Comparison of ENCODE assay signal across 17 cellular contexts in the genomic region with DNA sequence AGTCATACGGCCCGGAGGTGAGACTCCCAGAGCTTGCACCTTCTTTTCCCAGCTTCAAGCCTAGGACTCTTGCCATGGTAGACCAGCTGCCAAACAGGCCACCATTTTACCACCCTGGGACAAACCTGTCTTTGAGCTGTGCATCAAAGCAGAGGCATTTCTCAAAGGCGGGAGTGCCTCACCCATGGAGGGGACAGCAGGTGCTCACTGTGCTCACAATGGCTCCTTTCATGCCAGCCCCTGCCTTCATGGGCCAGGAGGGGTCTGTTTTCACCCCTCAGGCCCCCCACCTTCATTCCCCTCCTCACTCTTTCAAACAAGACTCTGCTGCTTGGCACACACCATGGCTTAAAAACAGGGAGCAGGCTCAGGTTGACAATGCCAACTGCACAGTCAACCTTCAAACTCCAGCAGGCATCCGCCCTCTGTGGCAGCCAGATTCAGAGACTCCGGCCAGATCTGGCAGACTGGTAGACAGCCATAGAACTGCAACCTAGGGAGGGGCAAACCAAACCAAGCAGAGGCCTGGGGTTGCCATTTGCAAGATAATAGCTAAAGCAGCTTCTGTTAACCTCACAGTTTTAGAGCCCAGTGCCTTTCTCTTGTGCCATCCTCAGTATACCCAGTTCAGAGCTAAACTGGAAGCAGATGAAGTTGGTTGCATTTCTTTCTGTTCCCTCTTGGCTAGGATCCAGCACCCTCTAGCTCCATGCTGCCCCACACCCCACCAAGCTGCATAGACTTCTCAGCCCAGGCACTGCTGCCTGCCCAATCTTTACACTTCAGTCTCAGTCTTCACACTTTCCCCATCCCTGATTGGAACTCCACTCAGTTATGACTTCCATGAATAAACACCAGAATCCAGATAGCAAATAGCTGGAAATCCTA.
A peak's percentile ranks its signal among the peaks of the same experiment; 100 is the strongest.
DNase-seq lines count a peak whose midpoint lies in the region; ATAC-seq and TF ChIP-seq lines count a peak whose summit lies in the region.
"Had no signal": no experiment of that assay in that cellular context is flagged by ENCODE, and none has a peak within 500 bp of the region (broad histone marks: within the 10 kb centered on the region; RNA-seq: fewer than 3 reads in every experiment).

No MANE protein-coding gene starts in this region.

- H3K4me1 ChIP-seq in H9 (ENCODE audit: insufficient read depth, low read length) = peaks cover 6% of the 10 kb centered on the region; the same call in 1 of the 2 replicates

- no peak overlapping the region for H3K27ac ChIP-seq in H9 (ENCODE audit: insufficient read length, low read depth, low read length)
- H3K27ac ChIP-seq: C4-2B, PC-9, SJSA1 had no signal

- TF ChIP-seq CTCF in H9 (conservative IDR thresholded peaks at IDR 0.05) (no peak), WTC11 (IDR thresholded peaks at IDR 0.05) (no peak), GM13976 (IDR thresholded peaks at IDR 0.05; ENCODE audit: borderline replicate concordance, control extremely low read depth, extremely low read depth, insufficient read depth, missing control alignments) (no peak), GM10266 (IDR thresholded peaks at IDR 0.05; ENCODE audit: control insufficient read depth, insufficient read depth, low read depth, missing control alignments) (no peak)

- peaks cover 14 to 16% of the 10 kb centered on the region in 2 experiments for H3K4me1 Mint-ChIP-seq in H9
- peaks cover 16% of the 10 kb centered on the region for H3K4me1 Mint-ChIP-seq in WTC11

- H2AFZ ChIP-seq in H9 (ENCODE audit: low read length) = no peak overlapping the region
- H2AFZ ChIP-seq: PC-9 had no signal

- H3K79me2 ChIP-seq in H9 (ENCODE audit: insufficient read depth, low read length) = no peaks in the 10 kb centered on the region

- no peaks in the 10 kb centered on the region for H4K20me1 ChIP-seq in H9 (ENCODE audit: control insufficient read depth, insufficient read depth, insufficient read length)

- H2AK5ac ChIP-seq in H9 (ENCODE audit: insufficient read length, low read length) = no peak overlapping the region

- peak overlapping the region; percentile 11 for H3K4me2 ChIP-seq in H9 (ENCODE audit: insufficient read depth, insufficient read length, low read length)
- H3K4me2 ChIP-seq: PC-9 had no signal

- POLR2A ChIA-PET in WTC11 (lab: Charles Lee) = no interaction called here

- no peak overlapping the region for H3T11ph ChIP-seq in H9 (ENCODE audit: low read length)

- H3K9me3 ChIP-seq in H9 (ENCODE audit: control insufficient read depth, low read depth, low read length) = no peaks in the 10 kb centered on the region
- H3K9me3 ChIP-seq: SJSA1 had no signal

- H3K4me3 Mint-ChIP-seq in H9 = peak overlapping the region in 1 of 2 experiments; percentile 50; a peak in 2 of 5 replicates
- no peak overlapping the region for H3K4me3 Mint-ChIP-seq in WTC11

- no peak overlapping the region for H2BK20ac ChIP-seq in H9 (ENCODE audit: low read depth, low read length, poor library complexity, severe bottlenecking)

- H3K27me3 ChIP-seq in H9 (ENCODE audit: insufficient read depth, low read length) = no peaks in the 10 kb centered on the region
- H3K27me3 ChIP-seq: SJSA1 had no signal

- H3K9me3 Mint-ChIP-seq in H9 = no peaks in the 10 kb centered on the region
- H3K9me3 Mint-ChIP-seq in WTC11 = peaks cover 4% of the 10 kb centered on the region; the same call in 1 of the 2 replicates

- H3K56ac ChIP-seq in H9 (ENCODE audit: insufficient read length, low read depth, low read length) = no peak overlapping the region

- H4K91ac ChIP-seq in H9 (ENCODE audit: insufficient read length, low read depth, low read length) = no peak overlapping the region

- in situ Hi-C loops in GM13976 (cut with MboI; ENCODE audit: low sequenced_read_pairs, unreplicated experiment) = no loop called here

- H4K5ac ChIP-seq in H9 (ENCODE audit: insufficient read length, low read depth, low read length) = no peak overlapping the region

- H2BK15ac ChIP-seq in H9 (ENCODE audit: low read depth, low read length) = no peak overlapping the region

- no peak overlapping the region for H3K14ac ChIP-seq in H9 (ENCODE audit: insufficient read depth, low read length)

- CTCF ChIA-PET in WTC11 (lab: Charles Lee) = interaction anchor here (1.6 kb wide), 1 partner anchor 14 kb away, joined by 9 read pairs; no protein-coding TSS in a partner anchor

- H3K27me3 Mint-ChIP-seq in H9 (ENCODE audit: low read depth) (peaks cover 4% of the 10 kb centered on the region), WTC11 (ENCODE audit: low read depth) (no peaks in the 10 kb centered on the region; the same call in 1 of the 2 replicates)

- H3K27ac Mint-ChIP-seq in H9 (peak overlapping the region; percentile 48 to 84 (median 68); a peak in 3 of 7 replicates), WTC11 (no peak overlapping the region)

- no peak overlapping the region for H3K23ac ChIP-seq in H9 (ENCODE audit: insufficient read length, low read depth, low read length)

- H3K36me3 Mint-ChIP-seq in H9 (ENCODE audit: insufficient read depth in 1 of 3, low read depth in 3 of 3) = no peaks in the 10 kb centered on the region
- H3K36me3 Mint-ChIP-seq in WTC11 = no peaks in the 10 kb centered on the region

- H2BK120ac ChIP-seq in H9 (ENCODE audit: low read depth, low read length, poor library complexity, severe bottlenecking) = no peak overlapping the region

- no peak overlapping the region for H3K4ac ChIP-seq in H9 (ENCODE audit: low read depth, low read length)

- no peak overlapping the region for H3K18ac ChIP-seq in H9 (ENCODE audit: insufficient read length, low read depth, low read length)

- no CpG with 5 or more reads among the region's 5 CpGs for WGBS in H9 (ENCODE audit: extremely low coverage, insufficient read length, low lambda C conversion rate)

- no peaks in the 10 kb centered on the region for H3K23me2 ChIP-seq in H9 (ENCODE audit: insufficient read length, low read depth, low read length, poor library complexity, severe bottlenecking)

- peak; percentile 74 for DNase-seq in Ammon's horn (ENCODE audit: low spot score)
- peak; percentile 55 for DNase-seq in H9
- no peak for DNase-seq in WTC11 (ENCODE audit: low spot score)
- DNase-seq in medulla oblongata (ENCODE audit: extremely low spot score) = peak; percentile 72
- DNase-seq in GM13976 (ENCODE audit: low spot score) = no peak
- DNase-seq in GM10266 (ENCODE audit: extremely low spot score) = no peak
- DNase-seq in NCI-H1048 (lab: John Stamatoyannopoulos, UW) = no peak
- DNase-seq: DMS153, EL, NCI-H1092 treated with DMSO at 0.1 percent for 48 hours, NCI-H1694, NCI-H2227 treated with DMSO at 0.1 percent for 48 hours, NCI-H524, PC-9 had no signal

- no peak overlapping the region for H2BK12ac ChIP-seq in H9 (ENCODE audit: insufficient read length, low read depth, low read length)

- H2BK5ac ChIP-seq in H9 (ENCODE audit: insufficient read length, low read length) = no peak overlapping the region

- no peak overlapping the region for H3K9ac ChIP-seq in H9 (ENCODE audit: extremely low read depth, insufficient read length, low read length)

- no peaks in the 10 kb centered on the region for H3K79me1 ChIP-seq in H9 (ENCODE audit: insufficient read depth, low read depth, low read length, poor library complexity, severe bottlenecking)

- H4K8ac ChIP-seq in H9 (replicated peaks; ENCODE audit: insufficient read length, low read depth, low read length) = no peak overlapping the region

- peak; percentile 96 for ATAC-seq in WTC11
- ATAC-seq: K562 had no signal

TF ChIP-seq in WTC11, 78 proteins besides CTCF, POLR2A, EP300 and RAD21 (continues in another document):
- TF ChIP-seq MXD4 (CRISPR knock-in tag; IDR thresholded peaks at IDR 0.05; ENCODE audit: borderline replicate concordance) (no peak), ZNF396 (CRISPR knock-in tag; IDR thresholded peaks at IDR 0.05; ENCODE audit: borderline replicate concordance) (no peak), GRHL2 (CRISPR knock-in tag; IDR thresholded peaks at IDR 0.05; ENCODE audit: insufficient replicate concordance, severe bottlenecking) (no peak), FOXP1 (CRISPR knock-in tag; IDR thresholded peaks at IDR 0.05; ENCODE audit: borderline replicate concordance) (no peak), SP1 (CRISPR knock-in tag; conservative IDR thresholded peaks at IDR 0.05) (no peak), NR2C2 (CRISPR knock-in tag; IDR thresholded peaks at IDR 0.05) (no peak), RORB (CRISPR knock-in tag; IDR thresholded peaks at IDR 0.05) (no peak)
- TF ChIP-seq, protein P1, sequence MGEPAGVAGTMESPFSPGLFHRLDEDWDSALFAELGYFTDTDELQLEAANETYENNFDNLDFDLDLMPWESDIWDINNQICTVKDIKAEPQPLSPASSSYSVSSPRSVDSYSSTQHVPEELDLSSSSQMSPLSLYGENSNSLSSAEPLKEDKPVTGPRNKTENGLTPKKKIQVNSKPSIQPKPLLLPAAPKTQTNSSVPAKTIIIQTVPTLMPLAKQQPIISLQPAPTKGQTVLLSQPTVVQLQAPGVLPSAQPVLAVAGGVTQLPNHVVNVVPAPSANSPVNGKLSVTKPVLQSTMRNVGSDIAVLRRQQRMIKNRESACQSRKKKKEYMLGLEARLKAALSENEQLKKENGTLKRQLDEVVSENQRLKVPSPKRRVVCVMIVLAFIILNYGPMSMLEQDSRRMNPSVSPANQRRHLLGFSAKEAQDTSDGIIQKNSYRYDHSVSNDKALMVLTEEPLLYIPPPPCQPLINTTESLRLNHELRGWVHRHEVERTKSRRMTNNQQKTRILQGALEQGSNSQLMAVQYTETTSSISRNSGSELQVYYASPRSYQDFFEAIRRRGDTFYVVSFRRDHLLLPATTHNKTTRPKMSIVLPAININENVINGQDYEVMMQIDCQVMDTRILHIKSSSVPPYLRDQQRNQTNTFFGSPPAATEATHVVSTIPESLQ (CRISPR knock-in tag; IDR thresholded peaks at IDR 0.05) = no peak
- TF ChIP-seq, protein P2, sequence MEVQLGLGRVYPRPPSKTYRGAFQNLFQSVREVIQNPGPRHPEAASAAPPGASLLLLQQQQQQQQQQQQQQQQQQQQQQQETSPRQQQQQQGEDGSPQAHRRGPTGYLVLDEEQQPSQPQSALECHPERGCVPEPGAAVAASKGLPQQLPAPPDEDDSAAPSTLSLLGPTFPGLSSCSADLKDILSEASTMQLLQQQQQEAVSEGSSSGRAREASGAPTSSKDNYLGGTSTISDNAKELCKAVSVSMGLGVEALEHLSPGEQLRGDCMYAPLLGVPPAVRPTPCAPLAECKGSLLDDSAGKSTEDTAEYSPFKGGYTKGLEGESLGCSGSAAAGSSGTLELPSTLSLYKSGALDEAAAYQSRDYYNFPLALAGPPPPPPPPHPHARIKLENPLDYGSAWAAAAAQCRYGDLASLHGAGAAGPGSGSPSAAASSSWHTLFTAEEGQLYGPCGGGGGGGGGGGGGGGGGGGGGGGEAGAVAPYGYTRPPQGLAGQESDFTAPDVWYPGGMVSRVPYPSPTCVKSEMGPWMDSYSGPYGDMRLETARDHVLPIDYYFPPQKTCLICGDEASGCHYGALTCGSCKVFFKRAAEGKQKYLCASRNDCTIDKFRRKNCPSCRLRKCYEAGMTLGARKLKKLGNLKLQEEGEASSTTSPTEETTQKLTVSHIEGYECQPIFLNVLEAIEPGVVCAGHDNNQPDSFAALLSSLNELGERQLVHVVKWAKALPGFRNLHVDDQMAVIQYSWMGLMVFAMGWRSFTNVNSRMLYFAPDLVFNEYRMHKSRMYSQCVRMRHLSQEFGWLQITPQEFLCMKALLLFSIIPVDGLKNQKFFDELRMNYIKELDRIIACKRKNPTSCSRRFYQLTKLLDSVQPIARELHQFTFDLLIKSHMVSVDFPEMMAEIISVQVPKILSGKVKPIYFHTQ (CRISPR knock-in tag; IDR thresholded peaks at IDR 0.05) = no peak

Comparison
In these comparisons a context has a peak if more than half of its experiments do, and no peak if none do; other contexts are left out.
1. DNase-seq: peak in Ammon's horn (single experiment), H9 (single experiment) and medulla oblongata (single experiment); none in WTC11 (single experiment), GM13976 (single experiment), GM10266 (single experiment) and NCI-H1048 (single experiment).